Comparison of ENCODE assay signal across 25 cellular contexts in the genomic region with DNA sequence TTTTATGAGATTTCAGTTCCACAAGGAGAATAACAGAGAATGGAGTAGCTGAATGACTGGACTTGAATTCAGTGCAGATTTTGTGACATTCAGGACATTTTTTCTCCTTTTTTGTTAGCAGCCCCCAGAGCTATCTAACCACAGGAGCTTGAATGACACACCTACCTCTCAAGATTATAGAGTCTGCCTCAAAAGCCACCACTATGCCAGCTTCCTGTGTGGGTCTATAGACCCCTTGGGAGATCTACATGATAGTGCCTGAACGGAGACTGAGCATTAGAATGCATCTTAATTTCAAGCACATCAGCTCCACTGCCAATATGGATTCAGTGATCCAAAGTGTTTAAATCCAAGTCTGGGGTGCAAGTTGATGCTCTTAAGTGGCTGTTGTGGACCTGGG.
"Had no signal": no experiment of that assay in that cellular context is flagged by ENCODE, and none has a peak within 500 bp of the region (broad histone marks: within the 10 kb centered on the region; RNA-seq: fewer than 3 reads in every experiment).

No MANE protein-coding gene starts in this region.

- H3K36me3 ChIP-seq: lower lobe of right lung, pancreas, prostate gland, stomach, thyroid gland, transverse colon, upper lobe of left lung, vagina had no signal

- ATAC-seq: left cardiac atrium; left lobe of liver; lower lobe of right lung; right cardiac atrium; stimulated activated naive B cell treated with anti-CD40 and anti-IgM and Interleukin-4, amounts not matched to agents 10 μg/mL and 1 μg/mL and 100 μg/mL, for 72 hours; stimulated activated naive CD8-positive, alpha-beta T cell treated with anti-CD3 and anti-CD28 coated beads, Interleukin-15, Interleukin-2, amounts not matched to agents 100 U/mL and 50 U/mL, for 24 hours had no signal

- H3K27me3 ChIP-seq: pancreas, stomach, testis, thyroid gland, transverse colon, upper lobe of left lung, vagina had no signal

- H3K9me3 ChIP-seq: pancreas, prostate gland, testis, thyroid gland, vagina had no signal

- H3K27ac ChIP-seq: lower lobe of right lung, pancreas, prostate gland, skin epidermis, testis, thyroid gland, transverse colon, upper lobe of left lung had no signal

- H3K4me3 ChIP-seq: lower lobe of right lung, pancreas, prostate gland, skin epidermis, stomach, testis, thyroid gland, transverse colon, upper lobe of left lung, vagina had no signal

- H3K4me1 ChIP-seq: lower lobe of right lung, prostate gland, transverse colon, upper lobe of left lung had no signal

- DNase-seq: kidney glomerular epithelial cell; left cardiac atrium; lower lobe of right lung; mammary epithelial cell; mesenchymal stem cell; nucleus accumbens; pancreas; posterior cingulate gyrus; retina; right cardiac atrium; stimulated activated CD4-positive, alpha-beta T cell treated with anti-CD3 and anti-CD28 coated beads, Interleukin-12 subunit alpha, Interleukin-12 subunit beta, amount 100 ng/mL, for 4 hours; stimulated activated CD4-positive, alpha-beta T cell treated with anti-CD3 and anti-CD28 coated beads, Interleukin-15, amount 100 ng/mL, for 24 hours; stimulated activated CD4-positive, alpha-beta T cell treated with anti-CD3 and anti-CD28 coated beads, Interleukin-2, amount 100 ng/mL, for 24 hours; stimulated activated CD4-positive, alpha-beta T cell treated with anti-CD3 and anti-CD28 coated beads, Interleukin-4, amount 100 ng/mL, for 1 hour; stimulated activated naive B cell treated with anti-CD40 and anti-IgM and Interleukin-4, amounts not matched to agents 10 μg/mL and 1 μg/mL and 100 μg/mL, for 72 hours; stimulated activated naive CD8-positive, alpha-beta T cell treated with anti-CD3 and anti-CD28 coated beads, Interleukin-15, Interleukin-2, amounts not matched to agents 100 U/mL and 50 U/mL, for 24 hours; stomach; testis; thyroid gland; transverse colon; upper lobe of left lung had no signal
